ENCODE assay signal across 10 cellular contexts in the genomic region with DNA sequence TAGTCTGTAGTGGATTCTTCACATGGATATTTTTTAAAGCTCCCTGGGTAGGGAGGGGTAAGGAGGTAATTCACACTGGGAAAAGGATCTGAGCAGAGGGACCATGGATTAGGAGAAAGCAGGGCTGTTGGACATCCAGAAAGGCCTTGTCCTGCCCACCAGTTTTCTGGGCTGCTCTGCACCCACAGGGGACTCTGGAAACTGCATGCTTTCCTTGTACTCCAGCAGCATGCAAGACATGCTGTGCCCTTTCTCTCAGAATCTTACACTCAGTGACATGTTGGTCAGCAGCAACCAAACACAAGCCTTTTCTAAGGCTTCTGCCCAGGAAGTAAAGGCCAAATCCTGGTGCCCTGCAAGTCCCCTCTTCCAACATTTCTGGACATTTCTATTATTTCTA. TPM values are rescaled to one million over a fixed set of nuclear protein-coding genes. Genes with fewer than 3 reads are reported as not detected.
DNase-seq lines count a peak whose midpoint lies in the region; ATAC-seq and TF ChIP-seq lines count a peak whose summit lies in the region.
"Had no signal": no experiment of that assay in that cellular context is flagged by ENCODE, and none has a peak within 500 bp of the region (broad histone marks: within the 10 kb centered on the region; RNA-seq: fewer than 3 reads in every experiment).

No MANE protein-coding gene starts in this region.

- H3K4me1 Mint-ChIP-seq in endothelial cell (ENCODE audit: unreplicated experiment) = peaks cover 14% of the 10 kb centered on the region
- H3K4me1 Mint-ChIP-seq in activated CD4-positive, alpha-beta memory T cell treated with anti-CD3 and anti-CD28 coated beads for 36 hours (ENCODE audit: low read depth) = no peaks in the 10 kb centered on the region

- DNase-seq in Daoy (ENCODE audit: low read depth) (peak; percentile 21), M059J (ENCODE audit: low read depth) (peak; percentile 49), endothelial cell (ENCODE audit: low spot score) (peak; percentile 34)
- DNase-seq in activated CD4-positive, alpha-beta memory T cell treated with anti-CD3 and anti-CD28 coated beads for 36 hours = no peak
- DNase-seq: activated CD4-positive, alpha-beta T cell treated with anti-CD3 and anti-CD28 coated beads, Interleukin-2, amount 50 U/mL, for 1 hour; NCI-H1105 treated with DMSO at 0.1 percent for 48 hours had no signal

- no peaks in the 10 kb centered on the region for H3K36me3 ChIP-seq in neural cell (ENCODE audit: insufficient read depth, low read length)

- no peaks in the 10 kb centered on the region for H3F3A ChIP-seq in neural cell (ENCODE audit: insufficient read depth, low read length, poor library complexity, severe bottlenecking)

- no peaks in the 10 kb centered on the region for H4K20me1 ChIP-seq in neural cell (ENCODE audit: insufficient read depth)

- H3K9me3 ChIP-seq in neural cell (ENCODE audit: low read length) = no peaks in the 10 kb centered on the region

- H3K27ac Mint-ChIP-seq in endothelial cell (ENCODE audit: unreplicated experiment) = no peak overlapping the region
- no peak overlapping the region for H3K27ac Mint-ChIP-seq in activated CD4-positive, alpha-beta memory T cell treated with anti-CD3 and anti-CD28 coated beads for 36 hours

- H3K4me3 Mint-ChIP-seq in endothelial cell (ENCODE audit: unreplicated experiment) = no peak overlapping the region
- H3K4me3 Mint-ChIP-seq in activated CD4-positive, alpha-beta memory T cell treated with anti-CD3 and anti-CD28 coated beads for 36 hours = no peak overlapping the region

- no peak overlapping the region for H2AFZ ChIP-seq in neural cell (ENCODE audit: low read depth, low read length)

- H3K27me3 ChIP-seq in neural cell (ENCODE audit: insufficient read depth, low read depth, low read length) = peaks cover 8% of the 10 kb centered on the region

- H3K4me3 ChIP-seq in neural cell (ENCODE audit: low read length) = no peak overlapping the region

- TF ChIP-seq RAD21 in neural cell (conservative IDR thresholded peaks at IDR 0.05) = no peak

- TF ChIP-seq CTCF in endothelial cell (IDR thresholded peaks at IDR 0.05; ENCODE audit: unreplicated experiment) (no peak), neural cell (IDR thresholded peaks at IDR 0.05; ENCODE audit: poor library complexity, severe bottlenecking) (peak; percentile 26)

- peaks cover 8% of the 10 kb centered on the region for H3K27me3 Mint-ChIP-seq in endothelial cell (ENCODE audit: unreplicated experiment)
- peaks cover 30% of the 10 kb centered on the region for H3K27me3 Mint-ChIP-seq in activated CD4-positive, alpha-beta memory T cell treated with anti-CD3 and anti-CD28 coated beads for 36 hours

- no peaks in the 10 kb centered on the region for H3K9me3 Mint-ChIP-seq in endothelial cell (ENCODE audit: unreplicated experiment)
- H3K9me3 Mint-ChIP-seq in activated CD4-positive, alpha-beta memory T cell treated with anti-CD3 and anti-CD28 coated beads for 36 hours = no peaks in the 10 kb centered on the region

- no peak for TF ChIP-seq EP300 in neural cell (conservative IDR thresholded peaks at IDR 0.05; ENCODE audit: poor library complexity, severe bottlenecking)

- POLR2A ChIA-PET in activated CD4-positive, alpha-beta memory T cell treated with anti-CD3 and anti-CD28 coated beads for 36 hours (lab: Charles Lee) = no interaction called here

- H3K9ac ChIP-seq in neural cell (ENCODE audit: low read length) = no peak overlapping the region

- no peaks in the 10 kb centered on the region for H3K9me2 ChIP-seq in neural cell (ENCODE audit: insufficient read depth, low read length)

- intact Hi-C loops in activated CD4-positive, alpha-beta memory T cell treated with anti-CD3 and anti-CD28 coated beads for 36 hours (cut with micrococcal nuclease) = no loop called here

- CTCF ChIA-PET in activated CD4-positive, alpha-beta memory T cell treated with anti-CD3 and anti-CD28 coated beads for 36 hours (lab: Charles Lee) = interaction anchor here (0.6 kb wide), 1 partner anchor 87 kb away, joined by 4 read pairs; no protein-coding TSS in a partner anchor

- H3K79me2 ChIP-seq in neural cell (replicated peaks; ENCODE audit: insufficient read depth, low read length) = no peaks in the 10 kb centered on the region

- H3K4me2 ChIP-seq in neural cell (ENCODE audit: low read length) = no peak overlapping the region

- no peak for ATAC-seq in HG02981 (IDR thresholded peaks at IDR 0.05; ENCODE audit: unreplicated experiment)
- no peak for ATAC-seq in GM21367 (IDR thresholded peaks at IDR 0.05; ENCODE audit: unreplicated experiment)
- no peak for ATAC-seq in GM21786 (IDR thresholded peaks at IDR 0.05; ENCODE audit: unreplicated experiment)

- no peaks in the 10 kb centered on the region for H3K36me3 Mint-ChIP-seq in endothelial cell (ENCODE audit: low read depth, unreplicated experiment)
- no peaks in the 10 kb centered on the region for H3K36me3 Mint-ChIP-seq in activated CD4-positive, alpha-beta memory T cell treated with anti-CD3 and anti-CD28 coated beads for 36 hours

- no peak overlapping the region for H3K27ac ChIP-seq in neural cell (ENCODE audit: low read length)

TF ChIP-seq in neural cell, 6 proteins besides CTCF, POLR2A, EP300 and RAD21:
- TF ChIP-seq TAF1 (IDR thresholded peaks at IDR 0.05; ENCODE audit: low read depth) = no peak
- TF ChIP-seq SMC3 (conservative IDR thresholded peaks at IDR 0.05; ENCODE audit: poor library complexity) = no peak
TF ChIP-seq in neural cell: peak in this region for 0.

RNA-seq across cellular contexts. Expression of a gene that starts 2.5 kb away (rescaled TPM):
- 73.7 and 80.0 TPM in 2 replicates for total RNA-seq in Daoy (2014; rRNA removed; shearing (Covaris generic))
- total RNA-seq in M059J (2014; rRNA removed; shearing (Covaris generic)) = 67.8 and 123 TPM in 2 replicates
- total RNA-seq in endothelial cell (ENCODE audit: unreplicated experiment) = 54.0 TPM
- polyA plus RNA-seq in neural cell = 17.9 and 22.0 TPM in 2 replicates
- polyA minus RNA-seq in neural cell = 26.3 and 27.7 TPM in 2 replicates
- total RNA-seq in activated CD4-positive, alpha-beta memory T cell treated with anti-CD3 and anti-CD28 coated beads for 36 hours = under 1 TPM; 0.34 to 0.52 TPM

Comparison
In these comparisons a context has a peak if more than half of its experiments do, and no peak if none do; other contexts are left out.
1. RNA of a gene that starts 2.5 kb away (total RNA-seq): 67.8 to 123 TPM in M059J, 73.7 to 80.0 TPM in Daoy and 54.0 TPM in endothelial cell (single experiment); 0.34 to 0.52 TPM in activated CD4-positive, alpha-beta memory T cell treated with anti-CD3 and anti-CD28 coated beads for 36 hours; every median in the first group is over 10 times any median in the second.